Comparison of ENCODE assay signal across 1 cellular context in the genomic region with DNA sequence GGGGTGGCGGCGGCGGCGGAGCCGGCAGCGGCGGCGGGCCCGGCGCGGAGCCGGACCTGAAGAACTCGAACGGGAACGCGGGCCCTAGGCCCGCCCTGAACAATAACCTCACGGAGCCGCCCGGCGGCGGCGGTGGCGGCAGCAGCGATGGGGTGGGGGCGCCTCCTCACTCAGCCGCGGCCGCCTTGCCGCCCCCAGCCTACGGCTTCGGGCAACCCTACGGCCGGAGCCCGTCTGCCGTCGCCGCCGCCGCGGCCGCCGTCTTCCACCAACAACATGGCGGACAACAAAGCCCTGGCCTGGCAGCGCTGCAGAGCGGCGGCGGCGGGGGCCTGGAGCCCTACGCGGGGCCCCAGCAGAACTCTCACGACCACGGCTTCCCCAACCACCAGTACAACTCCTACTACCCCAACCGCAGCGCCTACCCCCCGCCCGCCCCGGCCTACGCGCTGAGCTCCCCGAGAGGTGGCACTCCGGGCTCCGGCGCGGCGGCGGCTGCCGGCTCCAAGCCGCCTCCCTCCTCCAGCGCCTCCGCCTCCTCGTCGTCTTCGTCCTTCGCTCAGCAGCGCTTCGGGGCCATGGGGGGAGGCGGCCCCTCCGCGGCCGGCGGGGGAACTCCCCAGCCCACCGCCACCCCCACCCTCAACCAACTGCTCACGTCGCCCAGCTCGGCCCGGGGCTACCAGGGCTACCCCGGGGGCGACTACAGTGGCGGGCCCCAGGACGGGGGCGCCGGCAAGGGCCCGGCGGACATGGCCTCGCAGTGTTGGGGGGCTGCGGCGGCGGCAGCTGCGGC.
A peak's percentile ranks its signal among the peaks of the same experiment; 100 is the strongest.
TF ChIP-seq lines count a peak whose summit lies in the region.

No MANE protein-coding gene starts in this region.

TF ChIP-seq in GM12878, 131 proteins besides CTCF, POLR2A, EP300 and RAD21 (continued from another document):
- TF ChIP-seq, protein P1, sequence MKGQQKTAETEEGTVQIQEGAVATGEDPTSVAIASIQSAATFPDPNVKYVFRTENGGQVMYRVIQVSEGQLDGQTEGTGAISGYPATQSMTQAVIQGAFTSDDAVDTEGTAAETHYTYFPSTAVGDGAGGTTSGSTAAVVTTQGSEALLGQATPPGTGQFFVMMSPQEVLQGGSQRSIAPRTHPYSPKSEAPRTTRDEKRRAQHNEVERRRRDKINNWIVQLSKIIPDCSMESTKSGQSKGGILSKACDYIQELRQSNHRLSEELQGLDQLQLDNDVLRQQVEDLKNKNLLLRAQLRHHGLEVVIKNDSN (IDR thresholded peaks at IDR 0.05; ENCODE audit: borderline replicate concordance, extremely low read length, insufficient read depth, low read depth, low read length), result no peak
- TF ChIP-seq PAX5 (IDR thresholded peaks at IDR 0.05; ENCODE audit: borderline replicate concordance, low read depth, low read length) (no peak), JUND (IDR thresholded peaks at IDR 0.05; ENCODE audit: low read depth, low read length) (no peak), CREB1 (IDR thresholded peaks at IDR 0.05; ENCODE audit: low read depth) (no peak), JUNB (IDR thresholded peaks at IDR 0.05) (no peak), FOXM1 (IDR thresholded peaks at IDR 0.05; ENCODE audit: low read depth, low read length) (no peak), TAF1 (IDR thresholded peaks at IDR 0.05; ENCODE audit: borderline replicate concordance, low read depth, low read length) (peak; percentile 24; the same call in 1 of the 2 replicates), CBX3 (IDR thresholded peaks at IDR 0.05; ENCODE audit: borderline replicate concordance, low read depth) (no peak), SREBF2 (IDR thresholded peaks at IDR 0.05; ENCODE audit: low read length) (no peak), LARP7 (IDR thresholded peaks at IDR 0.05) (peak; percentile 88), POU2F2 (IDR thresholded peaks at IDR 0.05; ENCODE audit: borderline replicate concordance, low read depth, low read length) (no peak), ZNF384 (IDR thresholded peaks at IDR 0.05; ENCODE audit: borderline replicate concordance, low read depth, low read length) (no peak), NRF1 (conservative IDR thresholded peaks at IDR 0.05; ENCODE audit: low read depth, low read length) (no peak), TBL1XR1 (IDR thresholded peaks at IDR 0.05; ENCODE audit: low read depth, low read length) (no peak), CBX5 (IDR thresholded peaks at IDR 0.05; ENCODE audit: low read depth) (no peak), RB1 (IDR thresholded peaks at IDR 0.05; ENCODE audit: borderline replicate concordance) (0 out of 2 replicates have a peak, but pooled peaks have one; percentile 24), MEF2B (IDR thresholded peaks at IDR 0.05; ENCODE audit: partially characterized antibody, poor library complexity, severe bottlenecking) (no peak), IKZF1 (conservative IDR thresholded peaks at IDR 0.05) (peak; percentile 37; the same call in 1 of the 2 replicates), CHD1 (IDR thresholded peaks at IDR 0.05; ENCODE audit: low read depth, low read length) (no peak)
- TF ChIP-seq, protein P2, sequence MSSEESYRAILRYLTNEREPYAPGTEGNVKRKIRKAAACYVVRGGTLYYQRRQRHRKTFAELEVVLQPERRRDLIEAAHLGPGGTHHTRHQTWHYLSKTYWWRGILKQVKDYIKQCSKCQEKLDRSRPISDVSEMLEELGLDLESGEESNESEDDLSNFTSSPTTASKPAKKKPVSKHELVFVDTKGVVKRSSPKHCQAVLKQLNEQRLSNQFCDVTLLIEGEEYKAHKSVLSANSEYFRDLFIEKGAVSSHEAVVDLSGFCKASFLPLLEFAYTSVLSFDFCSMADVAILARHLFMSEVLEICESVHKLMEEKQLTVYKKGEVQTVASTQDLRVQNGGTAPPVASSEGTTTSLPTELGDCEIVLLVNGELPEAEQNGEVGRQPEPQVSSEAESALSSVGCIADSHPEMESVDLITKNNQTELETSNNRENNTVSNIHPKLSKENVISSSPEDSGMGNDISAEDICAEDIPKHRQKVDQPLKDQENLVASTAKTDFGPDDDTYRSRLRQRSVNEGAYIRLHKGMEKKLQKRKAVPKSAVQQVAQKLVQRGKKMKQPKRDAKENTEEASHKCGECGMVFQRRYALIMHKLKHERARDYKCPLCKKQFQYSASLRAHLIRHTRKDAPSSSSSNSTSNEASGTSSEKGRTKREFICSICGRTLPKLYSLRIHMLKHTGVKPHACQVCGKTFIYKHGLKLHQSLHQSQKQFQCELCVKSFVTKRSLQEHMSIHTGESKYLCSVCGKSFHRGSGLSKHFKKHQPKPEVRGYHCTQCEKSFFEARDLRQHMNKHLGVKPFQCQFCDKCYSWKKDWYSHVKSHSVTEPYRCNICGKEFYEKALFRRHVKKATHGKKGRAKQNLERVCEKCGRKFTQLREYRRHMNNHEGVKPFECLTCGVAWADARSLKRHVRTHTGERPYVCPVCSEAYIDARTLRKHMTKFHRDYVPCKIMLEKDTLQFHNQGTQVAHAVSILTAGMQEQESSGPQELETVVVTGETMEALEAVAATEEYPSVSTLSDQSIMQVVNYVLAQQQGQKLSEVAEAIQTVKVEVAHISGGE (CRISPR knock-in tag; IDR thresholded peaks at IDR 0.05), result no peak
- TF ChIP-seq, protein P3, sequence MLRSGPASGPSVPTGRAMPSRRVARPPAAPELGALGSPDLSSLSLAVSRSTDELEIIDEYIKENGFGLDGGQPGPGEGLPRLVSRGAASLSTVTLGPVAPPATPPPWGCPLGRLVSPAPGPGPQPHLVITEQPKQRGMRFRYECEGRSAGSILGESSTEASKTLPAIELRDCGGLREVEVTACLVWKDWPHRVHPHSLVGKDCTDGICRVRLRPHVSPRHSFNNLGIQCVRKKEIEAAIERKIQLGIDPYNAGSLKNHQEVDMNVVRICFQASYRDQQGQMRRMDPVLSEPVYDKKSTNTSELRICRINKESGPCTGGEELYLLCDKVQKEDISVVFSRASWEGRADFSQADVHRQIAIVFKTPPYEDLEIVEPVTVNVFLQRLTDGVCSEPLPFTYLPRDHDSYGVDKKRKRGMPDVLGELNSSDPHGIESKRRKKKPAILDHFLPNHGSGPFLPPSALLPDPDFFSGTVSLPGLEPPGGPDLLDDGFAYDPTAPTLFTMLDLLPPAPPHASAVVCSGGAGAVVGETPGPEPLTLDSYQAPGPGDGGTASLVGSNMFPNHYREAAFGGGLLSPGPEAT (IDR thresholded peaks at IDR 0.05; ENCODE audit: low read depth), result no peak
- TF ChIP-seq, protein P4, sequence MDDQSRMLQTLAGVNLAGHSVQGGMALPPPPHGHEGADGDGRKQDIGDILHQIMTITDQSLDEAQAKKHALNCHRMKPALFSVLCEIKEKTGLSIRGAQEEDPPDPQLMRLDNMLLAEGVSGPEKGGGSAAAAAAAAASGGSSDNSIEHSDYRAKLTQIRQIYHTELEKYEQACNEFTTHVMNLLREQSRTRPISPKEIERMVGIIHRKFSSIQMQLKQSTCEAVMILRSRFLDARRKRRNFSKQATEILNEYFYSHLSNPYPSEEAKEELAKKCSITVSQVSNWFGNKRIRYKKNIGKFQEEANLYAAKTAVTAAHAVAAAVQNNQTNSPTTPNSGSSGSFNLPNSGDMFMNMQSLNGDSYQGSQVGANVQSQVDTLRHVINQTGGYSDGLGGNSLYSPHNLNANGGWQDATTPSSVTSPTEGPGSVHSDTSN (IDR thresholded peaks at IDR 0.05; ENCODE audit: insufficient replicate concordance, low read depth, low read length), result no peak
- TF ChIP-seq, protein P5, sequence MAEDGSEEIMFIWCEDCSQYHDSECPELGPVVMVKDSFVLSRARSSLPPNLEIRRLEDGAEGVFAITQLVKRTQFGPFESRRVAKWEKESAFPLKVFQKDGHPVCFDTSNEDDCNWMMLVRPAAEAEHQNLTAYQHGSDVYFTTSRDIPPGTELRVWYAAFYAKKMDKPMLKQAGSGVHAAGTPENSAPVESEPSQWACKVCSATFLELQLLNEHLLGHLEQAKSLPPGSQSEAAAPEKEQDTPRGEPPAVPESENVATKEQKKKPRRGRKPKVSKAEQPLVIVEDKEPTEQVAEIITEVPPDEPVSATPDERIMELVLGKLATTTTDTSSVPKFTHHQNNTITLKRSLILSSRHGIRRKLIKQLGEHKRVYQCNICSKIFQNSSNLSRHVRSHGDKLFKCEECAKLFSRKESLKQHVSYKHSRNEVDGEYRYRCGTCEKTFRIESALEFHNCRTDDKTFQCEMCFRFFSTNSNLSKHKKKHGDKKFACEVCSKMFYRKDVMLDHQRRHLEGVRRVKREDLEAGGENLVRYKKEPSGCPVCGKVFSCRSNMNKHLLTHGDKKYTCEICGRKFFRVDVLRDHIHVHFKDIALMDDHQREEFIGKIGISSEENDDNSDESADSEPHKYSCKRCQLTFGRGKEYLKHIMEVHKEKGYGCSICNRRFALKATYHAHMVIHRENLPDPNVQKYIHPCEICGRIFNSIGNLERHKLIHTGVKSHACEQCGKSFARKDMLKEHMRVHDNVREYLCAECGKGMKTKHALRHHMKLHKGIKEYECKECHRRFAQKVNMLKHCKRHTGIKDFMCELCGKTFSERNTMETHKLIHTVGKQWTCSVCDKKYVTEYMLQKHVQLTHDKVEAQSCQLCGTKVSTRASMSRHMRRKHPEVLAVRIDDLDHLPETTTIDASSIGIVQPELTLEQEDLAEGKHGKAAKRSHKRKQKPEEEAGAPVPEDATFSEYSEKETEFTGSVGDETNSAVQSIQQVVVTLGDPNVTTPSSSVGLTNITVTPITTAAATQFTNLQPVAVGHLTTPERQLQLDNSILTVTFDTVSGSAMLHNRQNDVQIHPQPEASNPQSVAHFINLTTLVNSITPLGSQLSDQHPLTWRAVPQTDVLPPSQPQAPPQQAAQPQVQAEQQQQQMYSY (CRISPR knock-in tag; IDR thresholded peaks at IDR 0.05), result no peak
